ENCODE assay signal across 8 cellular contexts in the genomic region with DNA sequence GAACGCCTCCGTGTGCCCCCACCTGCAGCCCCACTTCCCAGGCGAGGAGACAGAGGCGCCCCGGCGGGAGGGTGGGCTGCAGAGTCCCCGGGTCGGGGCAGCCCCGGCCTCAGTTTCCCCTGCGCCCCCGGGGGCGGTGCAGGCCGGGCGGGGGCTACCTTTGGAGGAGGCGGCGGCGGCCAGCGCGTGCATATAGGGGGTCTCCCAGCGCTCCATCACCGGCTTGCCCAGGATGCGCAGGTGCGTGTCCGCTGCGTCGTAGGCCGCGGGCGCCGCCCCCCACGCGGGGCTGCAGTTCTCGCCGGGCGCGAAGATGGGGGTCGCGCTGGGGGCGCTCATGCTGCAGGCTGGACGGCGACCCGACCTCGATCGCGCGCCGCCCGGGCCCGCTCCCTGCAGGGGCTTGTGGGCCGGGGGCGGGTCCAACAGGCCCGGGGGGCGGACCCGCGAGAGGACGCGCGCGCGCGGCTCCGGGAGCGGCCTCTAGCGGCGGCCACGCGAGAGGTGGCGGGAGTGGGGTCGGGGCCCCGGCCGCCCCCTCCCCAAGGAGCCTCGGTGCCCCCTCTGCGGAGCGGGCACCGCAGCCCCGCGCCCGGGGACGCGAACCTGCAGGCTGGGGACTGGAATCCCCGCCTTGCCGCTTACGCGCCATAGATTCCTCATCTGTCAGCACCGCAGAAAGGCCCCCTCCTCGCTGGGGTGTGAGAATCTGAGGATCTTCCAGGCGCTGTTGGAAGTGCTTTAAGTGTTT. TPM values are rescaled to one million over a fixed set of nuclear protein-coding genes. Genes with fewer than 3 reads are reported as not detected.
A peak's percentile ranks its signal among the peaks of the same experiment; 100 is the strongest.
DNase-seq lines count a peak whose midpoint lies in the region; ATAC-seq and TF ChIP-seq lines count a peak whose summit lies in the region.

Gene GAMT (minus strand): TSS at position 405 of the 751 bp plus-strand sequence. CDS start 66 bp downstream, at position 339.

- H3K36me3 ChIP-seq in ACC112 (ENCODE audit: insufficient read depth, low read length) (no peaks in the 10 kb centered on the region), heart right ventricle (peaks cover 0 to 10% (median 0%) of the 10 kb centered on the region in 9 donors)

- peaks cover 5% of the 10 kb centered on the region for H3K27me3 Mint-ChIP-seq in activated naive CD8-positive, alpha-beta T cell treated with anti-CD3 and anti-CD28 coated beads, Interleukin-2, amount 50 U/mL, for 24 hours

- no peaks in the 10 kb centered on the region for H3K9me3 ChIP-seq in heart right ventricle

- ATAC-seq in GM18505 (IDR thresholded peaks at IDR 0.05; ENCODE audit: unreplicated experiment) (no peak), heart right ventricle (peak; percentile 26 to 85 (median 55)), HG03095 (IDR thresholded peaks at IDR 0.05; ENCODE audit: unreplicated experiment) (no peak), HG02571 (IDR thresholded peaks at IDR 0.05; ENCODE audit: unreplicated experiment) (no peak)
- ATAC-seq in activated naive CD8-positive, alpha-beta T cell treated with anti-CD3 and anti-CD28 coated beads, Interleukin-2, amount 50 U/mL, for 24 hours = peak; percentile 48

- CTCF ChIA-PET in RWPE1 (lab: Yijun Ruan, JAX) = no interaction called here

- peak within 1 kb of the TSS; percentile 33 for H2AFZ ChIP-seq in ACC112 (ENCODE audit: low read length, unreplicated experiment)

- no peak within 1 kb of the TSS for H3K27ac ChIP-seq in ACC112 (ENCODE audit: low read depth, low read length)
- H3K27ac ChIP-seq in RWPE1 = peak within 1 kb of the TSS; percentile 81
- peak within 1 kb of the TSS; percentile 41 to 86 (median 79) for H3K27ac ChIP-seq in heart right ventricle

- intact Hi-C loops in heart right ventricle (cut with DNase I) = loop anchor here in 3 of 10 donors (10.0 kb wide), 1 partner anchor 127 kb away; the partner anchor contains the start of gene FAM174C (in 3 of the 3)

- H3K27me3 ChIP-seq in ACC112 (ENCODE audit: insufficient read depth, low read length) (no peaks in the 10 kb centered on the region), heart right ventricle (peaks cover 0 to 38% (median 0%) of the 10 kb centered on the region in 7 donors)

- no peaks in the 10 kb centered on the region for H3K36me3 Mint-ChIP-seq in activated naive CD8-positive, alpha-beta T cell treated with anti-CD3 and anti-CD28 coated beads, Interleukin-2, amount 50 U/mL, for 24 hours (ENCODE audit: low read depth)

- H3K4me1 ChIP-seq in ACC112 (ENCODE audit: control insufficient read depth, insufficient read depth, low read length, unreplicated experiment) = peaks cover 2% of the 10 kb centered on the region
- H3K4me1 ChIP-seq in heart right ventricle = peaks cover 10 to 38% (median 26%) of the 10 kb centered on the region in 9 donors

- peaks cover 14% of the 10 kb centered on the region for H3K4me1 Mint-ChIP-seq in activated naive CD8-positive, alpha-beta T cell treated with anti-CD3 and anti-CD28 coated beads, Interleukin-2, amount 50 U/mL, for 24 hours

- WGBS in heart right ventricle, 2 donors = 1% methylated on average over 84 to 87 of the region's 87 CpGs

- TF ChIP-seq POLR2A in GM18505 (IDR thresholded peaks at IDR 0.05; ENCODE audit: borderline replicate concordance, extremely low read depth, insufficient read depth, insufficient read length) = peak; percentile 23

- POLR2A ChIA-PET in RWPE1 (lab: Yijun Ruan, JAX; ENCODE audit: low non-redundant PET) = no interaction called here

- TF ChIP-seq CTCF in RWPE1 (conservative IDR thresholded peaks at IDR 0.05; ENCODE audit: low read depth) (peak; percentile 69), heart right ventricle (IDR thresholded peaks at IDR 0.05) (peak; percentile 38 to 72 (median 54))

- H3K4me3 ChIP-seq in ACC112 (ENCODE audit: low read depth, low read length) (peak within 1 kb of the TSS; percentile 81), heart right ventricle (peak within 1 kb of the TSS; percentile 47 to 81 (median 72))

- H3K79me2 ChIP-seq in ACC112 (ENCODE audit: control insufficient read depth, insufficient read depth, low read length, unreplicated experiment) = no peaks in the 10 kb centered on the region

- no peaks in the 10 kb centered on the region for H3K9me3 Mint-ChIP-seq in activated naive CD8-positive, alpha-beta T cell treated with anti-CD3 and anti-CD28 coated beads, Interleukin-2, amount 50 U/mL, for 24 hours

- DNase-seq in RWPE1 (ENCODE audit: low spot score) = no peak
- DNase-seq in activated naive CD8-positive, alpha-beta T cell treated with anti-CD3 and anti-CD28 coated beads, Interleukin-2, amount 50 U/mL, for 24 hours = peak; percentile 65
- peak in 1 of 2 donors; percentile 68 for DNase-seq in heart right ventricle
- DNase-seq in renal cortical epithelial cell (ENCODE audit: low read depth) = no peak

- H3K4me3 Mint-ChIP-seq in activated naive CD8-positive, alpha-beta T cell treated with anti-CD3 and anti-CD28 coated beads, Interleukin-2, amount 50 U/mL, for 24 hours = peak within 1 kb of the TSS; percentile 69

- no peak within 1 kb of the TSS for H3K27ac Mint-ChIP-seq in activated naive CD8-positive, alpha-beta T cell treated with anti-CD3 and anti-CD28 coated beads, Interleukin-2, amount 50 U/mL, for 24 hours

RNA-seq across cellular contexts. Expression of gene GAMT, which starts in this region (rescaled TPM):
- total RNA-seq in heart right ventricle (10 to 100 TPM; 53.4 to 89.2 (median 72.1) TPM), renal cortical epithelial cell (13.4 and 15.4 TPM in 2 replicates)
- polyA plus RNA-seq in heart right ventricle = 100 to 1,000 TPM in 1 of 2 donors, 10 to 100 TPM in 1; 30.8 to 260 TPM

Comparison
In these comparisons a context has a peak if more than half of its experiments do, and no peak if none do; other contexts are left out.
1. ATAC-seq: peak in activated naive CD8-positive, alpha-beta T cell treated with anti-CD3 and anti-CD28 coated beads, Interleukin-2, amount 50 U/mL, for 24 hours (single experiment) and heart right ventricle (8 of 8); none in GM18505 (single experiment), HG03095 (single experiment) and HG02571 (single experiment).